ENCODE assay signal across 8 cellular contexts in genomic region chr11:64225608-64226506, GRCh38. TPM values are rescaled to one million over a fixed set of nuclear protein-coding genes. Genes with fewer than 3 reads are reported as not detected.
A peak's percentile ranks its signal among the peaks of the same experiment; 100 is the strongest.
DNase-seq lines count a peak whose midpoint lies in the region; ATAC-seq and TF ChIP-seq lines count a peak whose summit lies in the region.

Gene NUDT22 (plus strand): TSS chr11:64226274. CDS start chr11:64226653, 379 bp downstream.
Gene TRPT1 (minus strand): TSS chr11:64226186. CDS start chr11:64225860, 326 bp downstream.

- H3K4me2 ChIP-seq in mammary epithelial cell (ENCODE audit: insufficient read depth, low read depth, low read length), result peak within 1 kb of the TSS; percentile 97

- peaks cover 34 to 36% of the 10 kb centered on the region in 2 donors for H3K4me1 Mint-ChIP-seq in immature natural killer cell

- no peaks in the 10 kb centered on the region for H3K27me3 ChIP-seq in mammary epithelial cell (ENCODE audit: insufficient read depth, low read length)

- peak within 1 kb of the TSS; percentile 92 for H2AFZ ChIP-seq in mammary epithelial cell (ENCODE audit: low read depth, low read length)

- peaks cover 24% of the 10 kb centered on the region for H3K79me2 ChIP-seq in mammary epithelial cell (ENCODE audit: insufficient read depth, low read length)

- in situ Hi-C loops in mammary epithelial cell (cut with MboI; ENCODE audit: low sequenced_read_pairs in 2 of 2), result no loop called here

- peak within 1 kb of the TSS; percentile 87 to 91 (median 89) for H3K4me3 Mint-ChIP-seq in immature natural killer cell

- dilution Hi-C loops in mammary epithelial cell (cut with HindIII; ENCODE audit: low sequenced_read_pairs), result no loop called here

- TSS peak; percentile 24 for BruUV-seq in mammary epithelial cell (replicated peaks; lab: Mats Ljungman, UMichigan)

- CTCF ChIA-PET in mammary epithelial cell (lab: Charles Lee; ENCODE audit: low non-redundant PET), result interaction anchor here (0.6 to 0.7 kb wide), 4 partner anchors 22 to 153 kb away, joined by 3 to 4 read pairs (median 3); no protein-coding TSS in a partner anchor

- intact Hi-C loops in mammary epithelial cell (cut with micrococcal nuclease), result loop anchor here (1.0 to 5.0 kb wide), 2 partner anchors 14 to 39 kb away; partner anchors contain the start of gene STIP1

- peak; percentile 48 for TF ChIP-seq CTCF in GM12864 (IDR thresholded peaks at IDR 0.05; ENCODE audit: low read depth, low read length, missing control alignments)
- no peak for TF ChIP-seq CTCF in WI38 (IDR thresholded peaks at IDR 0.05; ENCODE audit: low read depth, low read length)
- TF ChIP-seq CTCF in mammary epithelial cell (conservative IDR thresholded peaks at IDR 0.05 in 1 of 2, IDR thresholded peaks at IDR 0.05 in 1 of 2; ENCODE audit: extremely low read depth in 1 of 2, insufficient read depth in 1 of 2, low read depth in 1 of 2, low read length in 2 of 2), result peak; percentile 17 to 55

- ATAC-seq in HG02840 (IDR thresholded peaks at IDR 0.05; ENCODE audit: low FRiP score, unreplicated experiment) (peak; percentile 49), GM18870 (IDR thresholded peaks at IDR 0.05; ENCODE audit: unreplicated experiment) (no peak)

- H3K4me3 ChIP-seq in GM12864 (ENCODE audit: low read depth, low read length) (peak within 1 kb of the TSS; percentile 62), WI38 (ENCODE audit: low read depth, low read length) (peak within 1 kb of the TSS; percentile 85), mammary epithelial cell (replicated peaks in 1 of 3; ENCODE audit: insufficient read depth in 1 of 3, low read depth in 2 of 3, low read length in 3 of 3) (peak within 1 kb of the TSS; percentile 60 to 94 (median 82))

- H3K27ac Mint-ChIP-seq in immature natural killer cell, result peak within 1 kb of the TSS; percentile 77 to 93 (median 90)

- no peaks in the 10 kb centered on the region for H3K9me3 Mint-ChIP-seq in immature natural killer cell

- H3K9ac ChIP-seq in mammary epithelial cell (ENCODE audit: insufficient read depth, low read length), result peak within 1 kb of the TSS; percentile 47

- no peaks in the 10 kb centered on the region for H3K36me3 ChIP-seq in mammary epithelial cell (ENCODE audit: insufficient read depth, low read length)

- no peaks in the 10 kb centered on the region for H3K36me3 Mint-ChIP-seq in immature natural killer cell

- DNase-seq in GM12864 (ENCODE audit: low read depth), result peak; percentile 43
- peak; percentile 65 for DNase-seq in NCI-H2196 treated with DMSO at 0.1 percent for 48 hours (lab: John Stamatoyannopoulos, UW; ENCODE audit: unreplicated experiment)
- peak; percentile 75 for DNase-seq in mammary epithelial cell
- peak; percentile 90 to 93 (median 91) for DNase-seq in immature natural killer cell
- DNase-seq in smooth muscle cell of the brain vasculature (ENCODE audit: low read depth, low spot score), result peak; percentile 46

- no peaks in the 10 kb centered on the region for H3K9me3 ChIP-seq in mammary epithelial cell (replicated peaks; ENCODE audit: insufficient read depth, low read length)

- H4K20me1 ChIP-seq in mammary epithelial cell (ENCODE audit: insufficient read depth, low read length), result no peaks in the 10 kb centered on the region

- H3K27ac ChIP-seq in mammary epithelial cell (ENCODE audit: insufficient read depth, low read depth, low read length), result no peak within 1 kb of the TSS

- peaks cover 51% of the 10 kb centered on the region for H3K4me1 ChIP-seq in mammary epithelial cell (ENCODE audit: insufficient read depth, low read length)

- 2% methylated on average over 22 of the region's 54 CpGs for WGBS in mammary epithelial cell (ENCODE audit: low coverage, missing lambda C conversion rate)

- H3K27me3 Mint-ChIP-seq in immature natural killer cell (ENCODE audit: low read depth in 3 of 3), result peaks cover 0 to 6% (median 2%) of the 10 kb centered on the region in 3 donors

RNA-seq across cellular contexts. Expression of gene NUDT22, which starts in this region (rescaled TPM):
- 10 to 100 TPM; 52.5 to 64.7 TPM for total RNA-seq in mammary epithelial cell
- polyA plus RNA-seq in mammary epithelial cell (37.2 TPM), immature natural killer cell (10 to 100 TPM; 64.9 to 95.4 (median 74.9) TPM)
- polyA minus RNA-seq in mammary epithelial cell, result 61.6 TPM

RNA-seq across cellular contexts. Expression of gene TRPT1, which starts in this region (rescaled TPM):
- total RNA-seq in mammary epithelial cell, result 10 to 100 TPM; 21.5 to 36.0 TPM
- polyA plus RNA-seq in mammary epithelial cell (37.2 TPM), immature natural killer cell (10 to 100 TPM; 42.2 to 51.0 (median 43.8) TPM)
- polyA minus RNA-seq in mammary epithelial cell, result 37.3 TPM
